1 cellular context compared by ENCODE assay signal in genomic region chr7:2665359-2665791, GRCh38.
TF ChIP-seq lines count a peak whose summit lies in the region.

No MANE protein-coding gene starts in this region.

TF ChIP-seq in HepG2, 621 proteins besides CTCF, POLR2A, EP300 and RAD21 (continued from another document):
- TF ChIP-seq ZHX2 (IDR thresholded peaks at IDR 0.05; ENCODE audit: low read depth) (no peak), ZHX2 (CRISPR knock-in tag; IDR thresholded peaks at IDR 0.05; ENCODE audit: borderline replicate concordance) (no peak), NR1H2 (CRISPR knock-in tag; IDR thresholded peaks at IDR 0.05; ENCODE audit: borderline replicate concordance, low read depth) (no peak), AKAP8 (CRISPR knock-in tag; IDR thresholded peaks at IDR 0.05) (peak; percentile 57), ZNF749 (CRISPR knock-in tag; IDR thresholded peaks at IDR 0.05; ENCODE audit: borderline replicate concordance) (no peak), JUNB (CRISPR knock-in tag; IDR thresholded peaks at IDR 0.05; ENCODE audit: borderline replicate concordance) (no peak), THAP9 (CRISPR knock-in tag; IDR thresholded peaks at IDR 0.05; ENCODE audit: borderline replicate concordance) (no peak), MLX (CRISPR knock-in tag; IDR thresholded peaks at IDR 0.05) (no peak), ZFX (CRISPR knock-in tag; IDR thresholded peaks at IDR 0.05; ENCODE audit: low read depth) (no peak), ZBTB33 (CRISPR knock-in tag; IDR thresholded peaks at IDR 0.05) (0 out of 2 replicates have a peak, but pooled peaks have one; percentile 9), ZNF567 (CRISPR knock-in tag; IDR thresholded peaks at IDR 0.05; ENCODE audit: borderline replicate concordance) (no peak), KDM2A (CRISPR knock-in tag; IDR thresholded peaks at IDR 0.05; ENCODE audit: borderline replicate concordance, low read depth) (peak; percentile 59), GABPB1 (CRISPR knock-in tag; IDR thresholded peaks at IDR 0.05) (peak; percentile 42; the same call in 1 of the 2 replicates), MXD3 (CRISPR knock-in tag; IDR thresholded peaks at IDR 0.05) (no peak), PAXIP1 (CRISPR knock-in tag; conservative IDR thresholded peaks at IDR 0.05) (no peak), NR0B2 (CRISPR knock-in tag; IDR thresholded peaks at IDR 0.05) (no peak), ZNF800 (CRISPR knock-in tag; IDR thresholded peaks at IDR 0.05) (no peak), MYC (CRISPR knock-in tag; IDR thresholded peaks at IDR 0.05; ENCODE audit: borderline replicate concordance) (peak; percentile 8; the same call in 1 of the 2 replicates)
